In genomic region chr1:17488977-17489739, GRCh38 we compare ENCODE assay signal across 1 cellular context.
A peak's percentile ranks its signal among the peaks of the same experiment; 100 is the strongest.
TF ChIP-seq lines count a peak whose summit lies in the region.

No MANE protein-coding gene starts in this region.

TF ChIP-seq in K562, 482 proteins besides CTCF, POLR2A, EP300 and RAD21 (continues in another document):
- TF ChIP-seq RBM22 (IDR thresholded peaks at IDR 0.05; ENCODE audit: low read depth, low read length, poor library complexity, severe bottlenecking) (no peak), JUND (IDR thresholded peaks at IDR 0.05; ENCODE audit: borderline replicate concordance, low read depth, low read length) (0 out of 2 replicates have a peak, but pooled peaks have one; percentile 15), JUND (tag; IDR thresholded peaks at IDR 0.05; ENCODE audit: borderline replicate concordance, low read depth, low read length) (no peak), MCM5 (IDR thresholded peaks at IDR 0.05; ENCODE audit: low read depth) (no peak), GTF3C2 (IDR thresholded peaks at IDR 0.05; ENCODE audit: borderline replicate concordance, extremely low read depth, insufficient read length) (no peak), TFAP4 (CRISPR knock-in tag; IDR thresholded peaks at IDR 0.05; ENCODE audit: borderline replicate concordance) (0 out of 2 replicates have a peak, but pooled peaks have one; percentile 15), JUNB (CRISPR knock-in tag; conservative IDR thresholded peaks at IDR 0.05) (no peak), MXD1 (CRISPR knock-in tag; IDR thresholded peaks at IDR 0.05; ENCODE audit: borderline replicate concordance, poor library complexity, severe bottlenecking) (no peak), TCF7L2 (IDR thresholded peaks at IDR 0.05; ENCODE audit: low read depth, low read length) (no peak), SPI1 (IDR thresholded peaks at IDR 0.05; ENCODE audit: borderline replicate concordance, low read depth, low read length) (no peak), ZNF780A (CRISPR knock-in tag; IDR thresholded peaks at IDR 0.05) (no peak), ZBTB33 (CRISPR knock-in tag; IDR thresholded peaks at IDR 0.05) (no peak), ZNF133 (CRISPR knock-in tag; IDR thresholded peaks at IDR 0.05) (no peak), ZNF79 (CRISPR knock-in tag; IDR thresholded peaks at IDR 0.05; ENCODE audit: low read depth) (no peak), SMAD4 (CRISPR knock-in tag; conservative IDR thresholded peaks at IDR 0.05) (no peak), ZNF57 (CRISPR knock-in tag; IDR thresholded peaks at IDR 0.05) (no peak), ZNF778 (CRISPR knock-in tag; IDR thresholded peaks at IDR 0.05) (no peak), ZNF277 (CRISPR knock-in tag; IDR thresholded peaks at IDR 0.05; ENCODE audit: borderline replicate concordance) (no peak), RREB1 (CRISPR knock-in tag; IDR thresholded peaks at IDR 0.05) (no peak), PPARD (CRISPR knock-in tag; IDR thresholded peaks at IDR 0.05) (no peak), NCOA2 (IDR thresholded peaks at IDR 0.05; ENCODE audit: partially characterized antibody in 2 of 2) (no peak), NFIC (IDR thresholded peaks at IDR 0.05) (peak; percentile 34; the same call in 1 of the 2 replicates), HDAC1 (IDR thresholded peaks at IDR 0.05) (no peak), CBX2 (IDR thresholded peaks at IDR 0.05; ENCODE audit: insufficient read depth, low read length, poor library complexity, severe bottlenecking) (no peak), ZNF592 (IDR thresholded peaks at IDR 0.05) (no peak), PTRF (tag; IDR thresholded peaks at IDR 0.05) (no peak), PREB (CRISPR knock-in tag; IDR thresholded peaks at IDR 0.05) (no peak), LARP7 (IDR thresholded peaks at IDR 0.05) (no peak), ZNF511 (CRISPR knock-in tag; IDR thresholded peaks at IDR 0.05) (no peak), ZNF384 (IDR thresholded peaks at IDR 0.05; ENCODE audit: low read depth, low read length) (no peak), POU5F1 (IDR thresholded peaks at IDR 0.05; ENCODE audit: borderline replicate concordance, low read depth, low read length, partially characterized antibody) (no peak), CHAMP1 (IDR thresholded peaks at IDR 0.05) (no peak), MAFF (IDR thresholded peaks at IDR 0.05; ENCODE audit: low read length) (no peak), CBX3 (IDR thresholded peaks at IDR 0.05; ENCODE audit: borderline replicate concordance in 1 of 2, low read length in 2 of 2) (no peak), ZFPM2 (CRISPR knock-in tag; IDR thresholded peaks at IDR 0.05) (no peak), ASH1L (IDR thresholded peaks at IDR 0.05; ENCODE audit: borderline replicate concordance, low read depth, partially characterized antibody) (no peak), U2AF1 (optimal IDR thresholded peaks at IDR 0.05; ENCODE audit: low read depth, low read length) (no peak), PCBP1 (IDR thresholded peaks at IDR 0.05; ENCODE audit: low read depth, low read length, poor library complexity, severe bottlenecking) (no peak), KAT8 (IDR thresholded peaks at IDR 0.05; ENCODE audit: low read depth) (no peak)
